Comparison of ENCODE assay signal across 1 cellular context in genomic region chr6:156351346-156351966, GRCh38.
TF ChIP-seq lines count a peak whose summit lies in the region.

No MANE protein-coding gene starts in this region.

TF ChIP-seq in SK-N-SH, 30 proteins besides CTCF, POLR2A, EP300 and RAD21:
- TF ChIP-seq JUND (IDR thresholded peaks at IDR 0.05) (no peak), TAF1 (IDR thresholded peaks at IDR 0.05; ENCODE audit: borderline replicate concordance, low read depth, low read length) (no peak), TEAD4 (IDR thresholded peaks at IDR 0.05; ENCODE audit: borderline replicate concordance, insufficient read depth) (no peak), TCF12 (IDR thresholded peaks at IDR 0.05) (no peak), NFIC (IDR thresholded peaks at IDR 0.05; ENCODE audit: borderline replicate concordance) (no peak), RFX5 (IDR thresholded peaks at IDR 0.05; ENCODE audit: low read length) (no peak), ELF1 (IDR thresholded peaks at IDR 0.05) (no peak), RCOR1 (IDR thresholded peaks at IDR 0.05; ENCODE audit: low read length) (no peak), MXI1 (IDR thresholded peaks at IDR 0.05; ENCODE audit: low read depth, low read length) (no peak), RXRA (IDR thresholded peaks at IDR 0.05; ENCODE audit: borderline replicate concordance, low read depth) (no peak), ZBTB33 (IDR thresholded peaks at IDR 0.05; ENCODE audit: borderline replicate concordance, low read depth) (no peak), USF2 (IDR thresholded peaks at IDR 0.05; ENCODE audit: borderline replicate concordance, low read depth, low read length) (no peak), GATA2 (CRISPR knock-in tag; IDR thresholded peaks at IDR 0.05) (no peak; the same call in 1 of the 2 replicates)
TF ChIP-seq in SK-N-SH: peak in this region for 0.
